20 cellular contexts compared by ENCODE assay signal in genomic region chr10:127943336-127943910, GRCh38. TPM values are rescaled to one million over a fixed set of nuclear protein-coding genes. Genes with fewer than 3 reads are reported as not detected.
DNase-seq lines count a peak whose midpoint lies in the region; ATAC-seq and TF ChIP-seq lines count a peak whose summit lies in the region.
"Had no signal": no experiment of that assay in that cellular context is flagged by ENCODE, and none has a peak within 500 bp of the region (broad histone marks: within the 10 kb centered on the region; RNA-seq: fewer than 3 reads in every experiment).

No MANE protein-coding gene starts in this region.

- H3K4me3 ChIP-seq in BLaER1 = no peak overlapping the region

- H3K4me1 ChIP-seq in BLaER1 = peaks cover 47% of the 10 kb centered on the region

- H3K27me3 Mint-ChIP-seq in WTC11 (ENCODE audit: low read depth) = no peaks in the 10 kb centered on the region
- H3K27me3 Mint-ChIP-seq in endothelial cell (ENCODE audit: unreplicated experiment) = peaks cover 18% of the 10 kb centered on the region

- H3K27ac Mint-ChIP-seq in WTC11 (no peak overlapping the region), endothelial cell (ENCODE audit: unreplicated experiment) (peak overlapping the region; percentile 43)
- H3K27ac Mint-ChIP-seq: CD14-positive monocyte had no signal

- H4K20me1 ChIP-seq in BLaER1 = no peaks in the 10 kb centered on the region

- TF ChIP-seq CTCF in WTC11 (IDR thresholded peaks at IDR 0.05) (no peak), endothelial cell (IDR thresholded peaks at IDR 0.05; ENCODE audit: unreplicated experiment) (no peak)

- H3K4me1 Mint-ChIP-seq in WTC11 = peaks cover 7% of the 10 kb centered on the region
- H3K4me1 Mint-ChIP-seq in endothelial cell (ENCODE audit: unreplicated experiment) = peaks cover 71% of the 10 kb centered on the region

- no peak overlapping the region for H3K4me3 Mint-ChIP-seq in WTC11
- no peak overlapping the region for H3K4me3 Mint-ChIP-seq in endothelial cell (ENCODE audit: unreplicated experiment)
- H3K4me3 Mint-ChIP-seq: CD14-positive monocyte had no signal

- no peaks in the 10 kb centered on the region for H3K9me3 ChIP-seq in BLaER1

- peak overlapping the region; percentile 29 for H3K4me2 ChIP-seq in BLaER1

- no peak overlapping the region for H3K27ac ChIP-seq in BLaER1

- POLR2A ChIA-PET in WTC11 (lab: Charles Lee) = no interaction called here

- peak; percentile 69 for ATAC-seq in WTC11

- H3K36me3 Mint-ChIP-seq in WTC11 (no peaks in the 10 kb centered on the region), endothelial cell (ENCODE audit: low read depth, unreplicated experiment) (peaks cover 36% of the 10 kb centered on the region)

- H3K36me3 ChIP-seq in BLaER1 = no peaks in the 10 kb centered on the region

- no peak overlapping the region for H3K9ac ChIP-seq in BLaER1

- CTCF ChIA-PET in WTC11 (lab: Charles Lee) = no interaction called here

- DNase-seq in WTC11 (ENCODE audit: low spot score) = no peak
- DNase-seq in endothelial cell (ENCODE audit: low spot score) = no peak
- DNase-seq in myocyte (ENCODE audit: low read depth) = peak; percentile 59
- no peak for DNase-seq in COR-L47 (lab: John Stamatoyannopoulos, UW)
- no peak for DNase-seq in putamen (ENCODE audit: low spot score)
- no peak for DNase-seq in NCI-H2171 treated with DMSO at 0.1 percent for 48 hours (lab: John Stamatoyannopoulos, UW)
- DNase-seq in cerebellum (ENCODE audit: low spot score) = no peak
- DNase-seq: AML-193, DMS79, Kasumi-1, NCI-H1694 treated with DMSO at 0.1 percent for 48 hours, NCI-H2081 treated with DMSO at 0.1 percent for 48 hours, NCI-H446 treated with DMSO at 0.1 percent for 48 hours, NCI-H526 treated with DMSO at 0.1 percent for 48 hours, OCI-M1 had no signal

- H3K9me3 Mint-ChIP-seq in WTC11 (peaks cover 13% of the 10 kb centered on the region), endothelial cell (ENCODE audit: unreplicated experiment) (no peaks in the 10 kb centered on the region)

- no peaks in the 10 kb centered on the region for H3K27me3 ChIP-seq in BLaER1

TF ChIP-seq in WTC11, 78 proteins besides CTCF, POLR2A, EP300 and RAD21:
- TF ChIP-seq, protein P1, sequence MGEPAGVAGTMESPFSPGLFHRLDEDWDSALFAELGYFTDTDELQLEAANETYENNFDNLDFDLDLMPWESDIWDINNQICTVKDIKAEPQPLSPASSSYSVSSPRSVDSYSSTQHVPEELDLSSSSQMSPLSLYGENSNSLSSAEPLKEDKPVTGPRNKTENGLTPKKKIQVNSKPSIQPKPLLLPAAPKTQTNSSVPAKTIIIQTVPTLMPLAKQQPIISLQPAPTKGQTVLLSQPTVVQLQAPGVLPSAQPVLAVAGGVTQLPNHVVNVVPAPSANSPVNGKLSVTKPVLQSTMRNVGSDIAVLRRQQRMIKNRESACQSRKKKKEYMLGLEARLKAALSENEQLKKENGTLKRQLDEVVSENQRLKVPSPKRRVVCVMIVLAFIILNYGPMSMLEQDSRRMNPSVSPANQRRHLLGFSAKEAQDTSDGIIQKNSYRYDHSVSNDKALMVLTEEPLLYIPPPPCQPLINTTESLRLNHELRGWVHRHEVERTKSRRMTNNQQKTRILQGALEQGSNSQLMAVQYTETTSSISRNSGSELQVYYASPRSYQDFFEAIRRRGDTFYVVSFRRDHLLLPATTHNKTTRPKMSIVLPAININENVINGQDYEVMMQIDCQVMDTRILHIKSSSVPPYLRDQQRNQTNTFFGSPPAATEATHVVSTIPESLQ (CRISPR knock-in tag; IDR thresholded peaks at IDR 0.05) = no peak
- no peak for TF ChIP-seq TCF7 (CRISPR knock-in tag; IDR thresholded peaks at IDR 0.05; ENCODE audit: low read depth)
- no peak for TF ChIP-seq FOXK1 (CRISPR knock-in tag; IDR thresholded peaks at IDR 0.05)
- TF ChIP-seq NR2C2 (CRISPR knock-in tag; IDR thresholded peaks at IDR 0.05) = no peak
- TF ChIP-seq TP53 (CRISPR knock-in tag; IDR thresholded peaks at IDR 0.05) = no peak
- TF ChIP-seq, protein P2, sequence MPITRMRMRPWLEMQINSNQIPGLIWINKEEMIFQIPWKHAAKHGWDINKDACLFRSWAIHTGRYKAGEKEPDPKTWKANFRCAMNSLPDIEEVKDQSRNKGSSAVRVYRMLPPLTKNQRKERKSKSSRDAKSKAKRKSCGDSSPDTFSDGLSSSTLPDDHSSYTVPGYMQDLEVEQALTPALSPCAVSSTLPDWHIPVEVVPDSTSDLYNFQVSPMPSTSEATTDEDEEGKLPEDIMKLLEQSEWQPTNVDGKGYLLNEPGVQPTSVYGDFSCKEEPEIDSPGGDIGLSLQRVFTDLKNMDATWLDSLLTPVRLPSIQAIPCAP (CRISPR knock-in tag; IDR thresholded peaks at IDR 0.05) = no peak

RNA-seq across cellular contexts. Expression of gene PTPRE, which starts 36.5 kb away (rescaled TPM):
- total RNA-seq in WTC11 (2021) = 1.7 to 3.1 TPM (median 2.0 TPM) in 3 replicates
- 117 TPM for total RNA-seq in endothelial cell (ENCODE audit: unreplicated experiment)
- total RNA-seq in myocyte = 4.6 and 5.5 TPM in 2 replicates
- polyA plus RNA-seq in myocyte (2012) = 10.5 TPM
- 28.7 TPM for total RNA-seq in cerebellum

RNA-seq across cellular contexts. Expression of gene CLRN3, which starts 50.7 kb away (rescaled TPM):
- not detected in 3 replicates for total RNA-seq in WTC11 (2021)
- 0.31 TPM for total RNA-seq in endothelial cell (ENCODE audit: unreplicated experiment)
- not detected in 2 replicates for total RNA-seq in myocyte
- 0.30 TPM for polyA plus RNA-seq in myocyte (2012)
- 0.27 TPM for total RNA-seq in cerebellum
- total RNA-seq: A172, MCF 10A had no signal
- polyA plus RNA-seq: AG04450 had no signal
